7 cellular contexts compared by ENCODE assay signal in the genomic region with DNA sequence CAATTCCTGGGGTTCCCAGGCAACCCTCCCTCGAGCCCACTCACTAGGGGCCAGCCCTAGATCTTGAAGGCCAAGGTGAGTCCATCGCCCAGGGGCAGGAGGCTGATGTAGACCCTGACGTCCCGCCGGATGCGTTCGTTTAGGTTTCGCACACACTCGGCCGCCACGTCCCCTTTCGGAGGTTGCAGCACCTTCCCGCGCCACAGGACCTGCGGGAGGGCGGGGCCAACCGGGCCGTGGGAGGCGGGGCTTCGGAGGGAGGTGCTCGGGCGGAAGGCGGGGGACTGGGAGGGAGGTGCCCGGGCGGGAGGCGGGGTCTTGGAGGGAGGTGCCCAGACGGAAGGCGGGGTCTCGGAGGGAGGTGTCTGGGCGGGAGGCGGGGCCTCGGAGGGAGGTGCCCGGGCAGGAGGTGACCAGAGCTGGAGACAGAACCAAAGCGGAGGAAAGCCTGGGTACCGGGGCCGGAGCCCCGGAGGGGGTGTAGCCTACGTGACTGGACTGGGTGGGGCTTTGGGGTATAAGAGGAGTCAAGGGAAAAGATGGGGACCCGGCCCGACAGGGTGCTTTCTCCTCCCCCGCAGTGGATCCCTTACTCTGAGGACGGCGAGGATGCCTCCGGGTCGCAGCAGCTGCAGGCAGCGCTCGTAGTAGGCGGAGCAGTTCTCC. TPM values are rescaled to one million over a fixed set of nuclear protein-coding genes. Genes with fewer than 3 reads are reported as not detected.
DNase-seq lines count a peak whose midpoint lies in the region; ATAC-seq and TF ChIP-seq lines count a peak whose summit lies in the region.

No MANE protein-coding gene starts in this region.

- DNase-seq in NCI-H2107 (lab: John Stamatoyannopoulos, UW) = peak; percentile 78
- DNase-seq in mammary epithelial cell = peak; percentile 95
- DNase-seq in iPS-NIHi7 (ENCODE audit: extremely low spot score) = peak; percentile 97
- peak; percentile 79 for DNase-seq in smooth muscle cell (lab: John Stamatoyannopoulos, UW; ENCODE audit: unreplicated experiment)

- H3K9me3 ChIP-seq in mammary epithelial cell (replicated peaks; ENCODE audit: insufficient read depth, low read length) (no peaks in the 10 kb centered on the region), smooth muscle cell (replicated peaks; ENCODE audit: low read depth) (no peaks in the 10 kb centered on the region)

- H2AFZ ChIP-seq in mammary epithelial cell (ENCODE audit: low read depth, low read length) (peak overlapping the region; percentile 92), smooth muscle cell (ENCODE audit: low read depth) (peak overlapping the region; percentile 72)

- no peaks in the 10 kb centered on the region for H4K20me1 ChIP-seq in mammary epithelial cell (ENCODE audit: insufficient read depth, low read length)
- H4K20me1 ChIP-seq in smooth muscle cell (ENCODE audit: low read depth) = peaks cover 31% of the 10 kb centered on the region

- no peaks in the 10 kb centered on the region for H3K27me3 ChIP-seq in mammary epithelial cell (ENCODE audit: insufficient read depth, low read length)
- no peaks in the 10 kb centered on the region for H3K27me3 ChIP-seq in smooth muscle cell (ENCODE audit: low read depth)

- H3K79me2 ChIP-seq in mammary epithelial cell (ENCODE audit: insufficient read depth, low read length) = peaks cover 43% of the 10 kb centered on the region
- peaks cover 5% of the 10 kb centered on the region for H3K79me2 ChIP-seq in smooth muscle cell (ENCODE audit: low read depth)

- intact Hi-C loops in mammary epithelial cell (cut with micrococcal nuclease) = loop anchor here (1.0 kb wide), 2 partner anchors 26 to 46 kb away; no protein-coding TSS in a partner anchor

- no TSS peak for BruUV-seq in mammary epithelial cell (replicated peaks; lab: Mats Ljungman, UMichigan)

- TF ChIP-seq POLR2A in GM18505 (IDR thresholded peaks at IDR 0.05; ENCODE audit: borderline replicate concordance, extremely low read depth, insufficient read depth, insufficient read length) = peak; percentile 19

- in situ Hi-C loops in mammary epithelial cell (cut with MboI; ENCODE audit: low sequenced_read_pairs in 2 of 2) = loop anchor here in 1 of 2 donors (5.0 to 10.0 kb wide), 2 partner anchors 47 to 119 kb away; partner anchors contain the start of gene SAMD8

- H3K4me1 ChIP-seq in mammary epithelial cell (ENCODE audit: insufficient read depth, low read length) (peaks cover 27% of the 10 kb centered on the region), smooth muscle cell (ENCODE audit: low read depth) (peaks cover 22% of the 10 kb centered on the region)

- peaks cover 32% of the 10 kb centered on the region for H3F3A ChIP-seq in smooth muscle cell (ENCODE audit: low read depth)

- peaks cover 22% of the 10 kb centered on the region for H3K36me3 ChIP-seq in mammary epithelial cell (ENCODE audit: insufficient read depth, low read length)
- no peaks in the 10 kb centered on the region for H3K36me3 ChIP-seq in smooth muscle cell (ENCODE audit: low read depth)

- H3K4me2 ChIP-seq in mammary epithelial cell (ENCODE audit: insufficient read depth, low read depth, low read length) (peak overlapping the region; percentile 100), smooth muscle cell (peak overlapping the region; percentile 98)

- no peak for TF ChIP-seq CTCF in WI38 (IDR thresholded peaks at IDR 0.05; ENCODE audit: low read depth, low read length)
- no peak for TF ChIP-seq CTCF in mammary epithelial cell (conservative IDR thresholded peaks at IDR 0.05 in 1 of 2, IDR thresholded peaks at IDR 0.05 in 1 of 2; ENCODE audit: extremely low read depth in 1 of 2, insufficient read depth in 1 of 2, low read depth in 1 of 2, low read length in 2 of 2)
- TF ChIP-seq CTCF in smooth muscle cell (IDR thresholded peaks at IDR 0.05; ENCODE audit: borderline replicate concordance, insufficient read depth, poor library complexity, severe bottlenecking) = no peak

- H3K9ac ChIP-seq in mammary epithelial cell (ENCODE audit: insufficient read depth, low read length) (peak overlapping the region; percentile 49), smooth muscle cell (ENCODE audit: low read depth) (peak overlapping the region; percentile 29)

- peak; percentile 45 for ATAC-seq in GM18505 (IDR thresholded peaks at IDR 0.05; ENCODE audit: unreplicated experiment)
- ATAC-seq in HG02943 (IDR thresholded peaks at IDR 0.05; ENCODE audit: low read depth, unreplicated experiment) = peak; percentile 49

- CTCF ChIA-PET in mammary epithelial cell (lab: Charles Lee; ENCODE audit: low non-redundant PET) = no interaction called here

- WGBS in mammary epithelial cell (ENCODE audit: low coverage, missing lambda C conversion rate) = 1% methylated on average over 17 of the region's 48 CpGs
- WGBS in smooth muscle cell (ENCODE audit: low lambda C conversion rate) = 2% methylated on average over 41 of the region's 48 CpGs

- H3K27ac ChIP-seq in mammary epithelial cell (ENCODE audit: insufficient read depth, low read depth, low read length) (peak overlapping the region; percentile 57), smooth muscle cell (ENCODE audit: low read depth) (peak overlapping the region; percentile 65)

- dilution Hi-C loops in mammary epithelial cell (cut with HindIII; ENCODE audit: low sequenced_read_pairs) = no loop called here

- H3K4me3 ChIP-seq in WI38 (ENCODE audit: low read depth, low read length) (peak overlapping the region; percentile 62), mammary epithelial cell (replicated peaks in 1 of 3; ENCODE audit: insufficient read depth in 1 of 3, low read depth in 2 of 3, low read length in 3 of 3) (peak overlapping the region; percentile 67 to 81 (median 81)), smooth muscle cell (peak overlapping the region; percentile 63)

RNA-seq across cellular contexts. Expression of gene COMTD1, which starts 1.6 kb away (rescaled TPM):
- total RNA-seq in mammary epithelial cell = 10 to 100 TPM; 20.0 to 26.3 TPM
- 20.5 TPM for polyA plus RNA-seq in mammary epithelial cell
- 1.0 TPM for polyA minus RNA-seq in mammary epithelial cell
- 9.8 and 18.7 TPM in 2 replicates for total RNA-seq in smooth muscle cell
- 8.4 and 9.4 TPM in 2 replicates for polyA plus RNA-seq in smooth muscle cell

RNA-seq across cellular contexts. Expression of gene VDAC2, which starts 23.6 kb away (rescaled TPM):
- total RNA-seq in mammary epithelial cell (100 to 1,000 TPM; 230 to 262 TPM), smooth muscle cell (183 and 189 TPM in 2 replicates)
- polyA plus RNA-seq in mammary epithelial cell (150 TPM), smooth muscle cell (207 and 237 TPM in 2 replicates)
- 119 TPM for polyA minus RNA-seq in mammary epithelial cell

Comparison
In these comparisons a context has a peak if more than half of its experiments do, and no peak if none do; other contexts are left out.
1. Peak in every context shown above with its lines: DNase-seq, ATAC-seq, H3K4me3 ChIP-seq and H3K27ac ChIP-seq.